Comparison of ENCODE assay signal across 8 cellular contexts in the genomic region with DNA sequence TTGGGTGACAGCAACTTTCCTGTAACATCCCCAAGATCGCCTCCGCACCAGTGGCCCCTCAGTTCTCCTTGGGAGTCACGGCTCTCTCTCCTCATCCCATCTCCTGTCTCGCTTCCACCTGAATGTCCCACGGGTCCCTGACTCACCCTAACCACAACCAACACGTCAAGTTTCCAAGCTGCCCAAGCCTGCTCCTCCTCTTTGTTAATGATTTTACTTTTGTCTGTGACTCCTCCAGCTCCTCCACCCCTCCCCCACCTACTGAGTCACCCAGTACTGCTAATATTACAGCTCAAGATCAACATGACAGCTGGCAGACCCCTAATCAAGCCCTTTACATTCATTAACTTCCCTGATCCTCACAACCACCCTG. TPM values are rescaled to one million over a fixed set of nuclear protein-coding genes. Genes with fewer than 3 reads are reported as not detected.
DNase-seq lines count a peak whose midpoint lies in the region; ATAC-seq and TF ChIP-seq lines count a peak whose summit lies in the region.

No MANE protein-coding gene starts in this region.

- no peak overlapping the region for H2AFZ ChIP-seq in trophoblast cell (ENCODE audit: insufficient read depth, low read length, poor library complexity)

- H3K4me3 ChIP-seq in trophoblast cell (ENCODE audit: low read depth, low read length) (no peak overlapping the region), aorta (ENCODE audit: low read length in 2 of 2) (no peak overlapping the region)

- H3K36me3 ChIP-seq in trophoblast cell (ENCODE audit: control insufficient read depth in 1 of 2, insufficient read depth in 2 of 2, low read length in 2 of 2) (no peaks in the 10 kb centered on the region), aorta (ENCODE audit: control insufficient read depth in 1 of 2, insufficient read depth in 2 of 2, low read length in 1 of 2) (no peaks in the 10 kb centered on the region)

- peak; percentile 99 for DNase-seq in Caki2 (ENCODE audit: low read depth)
- DNase-seq in NCI-H69 (lab: John Stamatoyannopoulos, UW): peak; percentile 38
- peak; percentile 47 for DNase-seq in trophoblast cell
- DNase-seq in Right ventricle myocardium superior: no peak
- no peak for DNase-seq in aorta
- no peak for DNase-seq in HuH-7.5 (ENCODE audit: low spot score)
- DNase-seq in HuH-7 (ENCODE audit: low spot score): no peak

- no peak overlapping the region for H3K4ac ChIP-seq in trophoblast cell (ENCODE audit: low read depth, low read length)

- no peak for ATAC-seq in Right ventricle myocardium superior (ENCODE audit: poor library complexity)
- ATAC-seq in aorta (ENCODE audit: low FRiP score): no peak

- no peak overlapping the region for H2AK5ac ChIP-seq in trophoblast cell (ENCODE audit: low read length)

- H3K4me1 ChIP-seq in trophoblast cell (ENCODE audit: control insufficient read depth in 1 of 2, insufficient read depth in 2 of 2, low read length in 2 of 2) (peaks cover 12 to 13% of the 10 kb centered on the region in 2 experiments), aorta (ENCODE audit: control insufficient read depth in 1 of 2, insufficient read depth in 2 of 2, low read length in 2 of 2) (no peaks in the 10 kb centered on the region)

- H3K14ac ChIP-seq in trophoblast cell (ENCODE audit: low read length): peak overlapping the region; percentile 65

- peak overlapping the region; percentile 25 for H4K8ac ChIP-seq in trophoblast cell (ENCODE audit: low read depth, low read length)

- H3K4me1 Mint-ChIP-seq in brain: peaks cover 44% of the 10 kb centered on the region

- no peaks in the 10 kb centered on the region for H3K36me3 Mint-ChIP-seq in brain

- intact Hi-C loops in Right ventricle myocardium superior (cut with DNase I): loop anchor here (10.0 kb wide), 1 partner anchor 292 kb away; no protein-coding TSS in a partner anchor
- intact Hi-C loops in aorta (cut with DNase I): no loop called here

- H3K4me2 ChIP-seq in trophoblast cell (ENCODE audit: low read length): peak overlapping the region; percentile 44

- H2BK5ac ChIP-seq in trophoblast cell (ENCODE audit: low read depth, low read length, poor library complexity): peak overlapping the region; percentile 53

- H3K9me3 Mint-ChIP-seq in brain: no peaks in the 10 kb centered on the region

- no peak overlapping the region for H3K4me3 Mint-ChIP-seq in brain

- H3K9me3 ChIP-seq in trophoblast cell (ENCODE audit: insufficient read depth, low read depth, low read length) (no peaks in the 10 kb centered on the region), aorta (ENCODE audit: control insufficient read depth, low read length) (no peaks in the 10 kb centered on the region)

- peak overlapping the region in 3 of 5 experiments; percentile 41 to 92 (median 66) for H3K27ac Mint-ChIP-seq in brain

- in situ Hi-C loops in Caki2 (cut with HindIII; ENCODE audit: low pct_unique_long_range_greater_than_20kb, low sequenced_read_pairs): no loop called here

- no peak overlapping the region for H3K23ac ChIP-seq in trophoblast cell (ENCODE audit: low read length)

- peak overlapping the region; percentile 50 for H3K27ac ChIP-seq in trophoblast cell (ENCODE audit: low read depth, low read length)
- no peak overlapping the region for H3K27ac ChIP-seq in aorta (ENCODE audit: low read depth in 1 of 2, low read length in 2 of 2)

- no peak overlapping the region for H2BK12ac ChIP-seq in trophoblast cell (ENCODE audit: low read length)

- peak overlapping the region; percentile 43 for H2BK120ac ChIP-seq in trophoblast cell (ENCODE audit: insufficient read depth, low read length, poor library complexity)

- H3K27me3 ChIP-seq in trophoblast cell (ENCODE audit: insufficient read depth, low read length): no peaks in the 10 kb centered on the region
- H3K27me3 ChIP-seq in aorta (ENCODE audit: control insufficient read depth in 1 of 2, insufficient read depth in 2 of 2, low read length in 1 of 2): no peaks in the 10 kb centered on the region

- no peak overlapping the region for H3K18ac ChIP-seq in trophoblast cell (ENCODE audit: low read length)

- no peaks in the 10 kb centered on the region for H3K79me2 ChIP-seq in trophoblast cell (ENCODE audit: control insufficient read depth, insufficient read depth, low read length, poor library complexity)

- no peak overlapping the region for H3K9ac ChIP-seq in trophoblast cell (ENCODE audit: low read length)

- H3K27me3 Mint-ChIP-seq in brain: peaks cover 3% of the 10 kb centered on the region

- H4K12ac ChIP-seq in trophoblast cell (ENCODE audit: low read depth, low read length): no peak overlapping the region

- H3K79me1 ChIP-seq in trophoblast cell (ENCODE audit: low read length): peaks cover 4% of the 10 kb centered on the region

- TF ChIP-seq CTCF in brain (conservative IDR thresholded peaks at IDR 0.05): no peak

- no CpG with 5 or more reads among the region's 6 CpGs for WGBS in trophoblast cell (ENCODE audit: extremely low coverage, insufficient coverage, insufficient read length)
- WGBS in aorta, 2 donors: 80 to 89% methylated on average over 6 of the region's 6 CpGs

- peak overlapping the region; percentile 72 for H4K91ac ChIP-seq in trophoblast cell (ENCODE audit: low read depth, low read length)

RNA-seq across cellular contexts. Expression of gene BDH1, which starts 39.3 kb away (rescaled TPM):
- 0.34 TPM in 1 of 2 replicates, not detected in the other for total RNA-seq in Caki2 (2014; rRNA removed; shearing (Covaris generic); ENCODE audit: low replicate concordance)
- 43.2 TPM for polyA plus RNA-seq in brain (ENCODE audit: insufficient read depth, low read depth, low replicate concordance)
- polyA plus RNA-seq in trophoblast cell (2013): 3.1 and 3.6 TPM in 2 replicates
- total RNA-seq in Right ventricle myocardium superior: 57.9 TPM
- 1 to 10 TPM; 3.5 to 5.6 TPM for total RNA-seq in aorta
- 10 to 100 TPM in 1 of 2 donors, 1 to 10 TPM in 1; 7.6 to 17.8 TPM for polyA plus RNA-seq in aorta

Comparison
In these comparisons a context has a peak if more than half of its experiments do, and no peak if none do; other contexts are left out.
1. DNase-seq: peak in Caki2 (single experiment), NCI-H69 (single experiment) and trophoblast cell (2 of 2); none in Right ventricle myocardium superior (single experiment), aorta (0 of 2), HuH-7.5 (single experiment) and HuH-7 (single experiment).